Comparison of ENCODE assay signal across 1 cellular context in genomic region chr2:157789933-157790511, GRCh38.
TF ChIP-seq lines count a peak whose summit lies in the region.

No MANE protein-coding gene starts in this region.

TF ChIP-seq in SK-N-SH, 30 proteins besides CTCF, POLR2A, EP300 and RAD21 (continued from another document):
- TF ChIP-seq NFIC (IDR thresholded peaks at IDR 0.05; ENCODE audit: borderline replicate concordance) (no peak), PBX3 (IDR thresholded peaks at IDR 0.05) (no peak), RCOR1 (IDR thresholded peaks at IDR 0.05; ENCODE audit: low read length) (no peak), FOXM1 (IDR thresholded peaks at IDR 0.05; ENCODE audit: low read depth) (no peak), IRF3 (IDR thresholded peaks at IDR 0.05; ENCODE audit: low read depth, low read length) (no peak), RXRA (IDR thresholded peaks at IDR 0.05; ENCODE audit: borderline replicate concordance, low read depth) (no peak), POLR2AphosphoS5 (IDR thresholded peaks at IDR 0.05; ENCODE audit: low read depth, low read length) (no peak), CHD2 (IDR thresholded peaks at IDR 0.05; ENCODE audit: low read length, partially characterized antibody) (no peak), FOXJ3 (CRISPR knock-in tag; IDR thresholded peaks at IDR 0.05) (no peak), SMC3 (IDR thresholded peaks at IDR 0.05; ENCODE audit: low read depth, low read length) (no peak), EZH2phosphoT487 (IDR thresholded peaks at IDR 0.05; ENCODE audit: borderline replicate concordance, low read depth) (no peak), JUND (IDR thresholded peaks at IDR 0.05) (no peak), REST (IDR thresholded peaks at IDR 0.05; ENCODE audit: low read depth, low read length) (no peak)
